Comparison of ENCODE assay signal across 17 cellular contexts in genomic region chr6:159875194-159875593, GRCh38. TPM values are rescaled to one million over a fixed set of nuclear protein-coding genes. Genes with fewer than 3 reads are reported as not detected.
A peak's percentile ranks its signal among the peaks of the same experiment; 100 is the strongest.
DNase-seq lines count a peak whose midpoint lies in the region; ATAC-seq, FAIRE-seq and TF ChIP-seq lines count a peak whose summit lies in the region.
"Had no signal": no experiment of that assay in that cellular context is flagged by ENCODE, and none has a peak within 500 bp of the region (broad histone marks: within the 10 kb centered on the region; RNA-seq: fewer than 3 reads in every experiment).

No MANE protein-coding gene starts in this region.

- H3K4me1 ChIP-seq in BLaER1 treated with 17β-estradiol and CSF1 and Interleukin-3, amounts not matched to agents 10 nM and 100 nM = peaks cover 0 to 25% (median 19%) of the 10 kb centered on the region in 10 experiments; a peak in 16 of 20 replicates
- H3K4me1 ChIP-seq in Karpas-422 (ENCODE audit: low read length) = peaks cover 15% of the 10 kb centered on the region
- H3K4me1 ChIP-seq in K562 (replicated peaks in 1 of 2; ENCODE audit: control insufficient read depth in 2 of 2, insufficient read depth in 2 of 2, low read length in 2 of 2) = no peaks in the 10 kb centered on the region
- H3K4me1 ChIP-seq in sigmoid colon = no peaks in the 10 kb centered on the region
- H3K4me1 ChIP-seq: gastrocnemius medialis, SJSA1 had no signal

- DNase-seq in Karpas-422 (peak; percentile 75), K562 (ENCODE audit: extremely low read depth in 1 of 4, low spot score in 3 of 4) (no peak), D721Med (ENCODE audit: insufficient read length, low spot score) (no peak), NCI-H187 (lab: John Stamatoyannopoulos, UW) (no peak), GM19240 (ENCODE audit: insufficient read length, low spot score) (no peak), sigmoid colon (no peak)
- DNase-seq: gastrocnemius medialis, KBM-7 had no signal

- CTCF ChIA-PET in K562 (lab: Yijun Ruan, JAX; ENCODE audit: low intra/inter-chr PET ratio) = no interaction called here

- H3K79me2 ChIP-seq in Karpas-422 (ENCODE audit: low read length) (no peaks in the 10 kb centered on the region), K562 (ENCODE audit: control insufficient read depth, insufficient read depth, low read length) (no peaks in the 10 kb centered on the region)

- peak overlapping the region in 9 of 11 experiments; percentile 32 to 75 (median 63); a peak in 18 of 22 replicates for H3K4me2 ChIP-seq in BLaER1 treated with 17β-estradiol and CSF1 and Interleukin-3, amounts not matched to agents 10 nM and 100 nM
- peak overlapping the region; percentile 35 for H3K4me2 ChIP-seq in Karpas-422 (ENCODE audit: low read depth, low read length, poor library complexity, severe bottlenecking)
- no peak overlapping the region for H3K4me2 ChIP-seq in K562 (ENCODE audit: insufficient read depth, low read length)
- H3K4me2 ChIP-seq: smooth muscle cell had no signal

- H3K27me3 ChIP-seq in BLaER1 treated with 17β-estradiol and CSF1 and Interleukin-3, amounts not matched to agents 10 nM and 100 nM = no peaks in the 10 kb centered on the region
- H3K27me3 ChIP-seq in Karpas-422 (ENCODE audit: low read length) (no peaks in the 10 kb centered on the region; the same call in 1 of the 2 replicates), K562 (ENCODE audit: control insufficient read depth in 2 of 2, insufficient read depth in 2 of 2, low read length in 2 of 2) (peaks cover 20 to 56% of the 10 kb centered on the region in 2 experiments; a peak in 4 of 5 replicates), sigmoid colon (no peaks in the 10 kb centered on the region)
- H3K27me3 ChIP-seq: gastrocnemius medialis, SJSA1 had no signal

- no peaks in the 10 kb centered on the region for H4K20me1 ChIP-seq in BLaER1 treated with 17β-estradiol and CSF1 and Interleukin-3, amounts not matched to agents 10 nM and 100 nM
- H4K20me1 ChIP-seq in Karpas-422 (ENCODE audit: insufficient read depth, low read depth, low read length) (0 out of 2 replicates have a peak, but pooled peaks cover 5% of the 10 kb centered on the region), K562 (replicated peaks; ENCODE audit: control insufficient read depth, insufficient read depth, low read length) (no peaks in the 10 kb centered on the region)

- no peak overlapping the region for H3K9ac ChIP-seq in BLaER1 treated with 17β-estradiol and CSF1 and Interleukin-3, amounts not matched to agents 10 nM and 100 nM
- H3K9ac ChIP-seq in Karpas-422 (ENCODE audit: low read length) (no peak overlapping the region), K562 (ENCODE audit: insufficient read depth in 1 of 2, low read depth in 2 of 2, low read length in 2 of 2) (no peak overlapping the region)

- BruUV-seq in K562 (replicated peaks; lab: Mats Ljungman, UMichigan) = no TSS peak

- TF ChIP-seq EP300 in K562 (IDR thresholded peaks at IDR 0.05; ENCODE audit: low read length) = no peak
- no peak for TF ChIP-seq EP300 in sigmoid colon (IDR thresholded peaks at IDR 0.05)

- no peak for TF ChIP-seq RAD21 in K562 (CRISPR knock-in tag; conservative IDR thresholded peaks at IDR 0.05 in 1 of 2, IDR thresholded peaks at IDR 0.05 in 1 of 2)

- no peaks in the 10 kb centered on the region for H3K9me1 ChIP-seq in K562 (ENCODE audit: control insufficient read depth, insufficient read depth, low read length)

- intact Hi-C loops in K562 (cut with micrococcal nuclease) (no loop called here), sigmoid colon (cut with DNase I) (no loop called here)

- TF ChIP-seq POLR2A in K562 (conservative IDR thresholded peaks at IDR 0.05) = no peak
- TF ChIP-seq POLR2A in sigmoid colon (IDR thresholded peaks at IDR 0.05) = no peak

- FAIRE-seq in K562 (lab: Jason Lieb, UNC) (no peak), D721Med (lab: Jason Lieb, UNC) (no peak)
- FAIRE-seq: TTC549 had no signal

- no peaks in the 10 kb centered on the region; a peak in 1 of 22 replicates for H3K9me3 ChIP-seq in BLaER1 treated with 17β-estradiol and CSF1 and Interleukin-3, amounts not matched to agents 10 nM and 100 nM (replicated peaks in 1 of 11)
- no peaks in the 10 kb centered on the region for H3K9me3 ChIP-seq in Karpas-422 (ENCODE audit: low read length)
- H3K9me3 ChIP-seq in K562 (replicated peaks; ENCODE audit: control insufficient read depth, insufficient read depth, low read depth, low read length) = no peaks in the 10 kb centered on the region
- H3K9me3 ChIP-seq in sigmoid colon = no peaks in the 10 kb centered on the region
- H3K9me3 ChIP-seq: gastrocnemius medialis, mucosa of descending colon, SJSA1 had no signal

- TF ChIP-seq CTCF in K562 (IDR thresholded peaks at IDR 0.05 in 2 of 3, conservative IDR thresholded peaks at IDR 0.05 in 1 of 3; ENCODE audit: insufficient read depth in 2 of 3, low read depth in 1 of 3, low read length in 3 of 3) (no peak), D721Med (IDR thresholded peaks at IDR 0.05; ENCODE audit: insufficient read depth, missing control alignments) (no peak), sigmoid colon (IDR thresholded peaks at IDR 0.05) (no peak)

- H3K4me3 ChIP-seq in BLaER1 treated with 17β-estradiol and CSF1 and Interleukin-3, amounts not matched to agents 10 nM and 100 nM = no peak overlapping the region
- H3K4me3 ChIP-seq in Karpas-422 (ENCODE audit: low read length) (no peak overlapping the region), K562 (no peak overlapping the region), sigmoid colon (no peak overlapping the region)
- H3K4me3 ChIP-seq: gastrocnemius medialis, mucosa of descending colon, SJSA1, smooth muscle cell had no signal

- in situ Hi-C loops in K562 (cut with MboI) = no loop called here

- ATAC-seq in GM21619 (IDR thresholded peaks at IDR 0.05; ENCODE audit: unreplicated experiment) = peak; percentile 66
- peak; percentile 49; the same call in 2 of the 3 replicates for ATAC-seq in K562
- ATAC-seq: gastrocnemius medialis had no signal

- H3K9me2 ChIP-seq in Karpas-422 (replicated peaks; ENCODE audit: insufficient read depth, low read length) = no peaks in the 10 kb centered on the region

- H3K36me3 ChIP-seq in BLaER1 treated with 17β-estradiol and CSF1 and Interleukin-3, amounts not matched to agents 10 nM and 100 nM = no peaks in the 10 kb centered on the region
- H3K36me3 ChIP-seq in Karpas-422 (ENCODE audit: insufficient read depth, low read length) = no peaks in the 10 kb centered on the region
- H3K36me3 ChIP-seq in K562 (ENCODE audit: control insufficient read depth, insufficient read depth, low read length) = no peaks in the 10 kb centered on the region
- H3K36me3 ChIP-seq in sigmoid colon = no peaks in the 10 kb centered on the region
- H3K36me3 ChIP-seq: gastrocnemius medialis, SJSA1 had no signal

- POLR2A ChIA-PET in K562 (lab: Yijun Ruan, JAX) = no interaction called here

- no peak overlapping the region for H3K27ac ChIP-seq in BLaER1 treated with 17β-estradiol and CSF1 and Interleukin-3, amounts not matched to agents 10 nM and 100 nM
- H3K27ac ChIP-seq in Karpas-422 (ENCODE audit: low read length) = no peak overlapping the region
- no peak overlapping the region for H3K27ac ChIP-seq in K562 (ENCODE audit: extremely low read depth, low read depth, low read length)
- H3K27ac ChIP-seq in sigmoid colon = no peak overlapping the region
- H3K27ac ChIP-seq: gastrocnemius medialis, SJSA1 had no signal

- 0% methylated on average over 4 of the region's 4 CpGs for WGBS in K562 (ENCODE audit: insufficient coverage, low coverage, missing lambda C conversion rate)
- 75 to 91% methylated on average over 4 of the region's 4 CpGs for WGBS in sigmoid colon, 2 donors

- H2AFZ ChIP-seq in Karpas-422 (ENCODE audit: low read length) = no peak overlapping the region
- no peak overlapping the region for H2AFZ ChIP-seq in K562 (ENCODE audit: low read depth, low read length)

TF ChIP-seq in K562, 482 proteins besides CTCF, POLR2A, EP300 and RAD21 (continues in another document):
- TF ChIP-seq TFAP4 (CRISPR knock-in tag; IDR thresholded peaks at IDR 0.05; ENCODE audit: borderline replicate concordance) (no peak), PYGO2 (tag; IDR thresholded peaks at IDR 0.05) (no peak), ZNF282 (CRISPR knock-in tag; IDR thresholded peaks at IDR 0.05) (no peak)

RNA-seq across cellular contexts. Expression of gene MAS1, which starts 15.6 kb away (rescaled TPM):
- not detected in 2 replicates for total RNA-seq in Karpas-422 (2014; rRNA removed; shearing (Covaris generic); ENCODE audit: low replicate concordance)
- not detected in 2 replicates for total RNA-seq in K562 (2011; cell fraction: chromatin; rRNA removed; ENCODE audit: low replicate concordance)
- not detected in 2 replicates for total RNA-seq in K562 (2011; cell fraction: nucleolus; rRNA removed)
- not detected in 2 replicates for total RNA-seq in K562 (2011; cell fraction: nucleoplasm; rRNA removed)
- total RNA-seq in K562 (2014; rRNA removed) = not detected in 2 replicates
- total RNA-seq in K562 (2014; rRNA removed; fragmentation: Illumina TruSeq; extraction: Trizol) = not detected in 2 replicates
- not detected in 2 replicates for total RNA-seq in K562 (2015; rRNA removed; fragmentation: Illumina TruSeq; extraction: Trizol)
- total RNA-seq in K562 (2021) = not detected in 2 replicates
- polyA plus RNA-seq in K562 (2011; rRNA removed) = not detected in 2 replicates
- polyA plus RNA-seq in K562 (2011; cell fraction: cytosol; rRNA removed) = not detected in 2 replicates
- polyA plus RNA-seq in K562 (2011; cell fraction: nucleus; rRNA removed) = not detected in 2 replicates
- polyA plus RNA-seq in K562 (2012) = not detected in 2 replicates
- polyA plus RNA-seq in K562 (2014; fragmentation: Illumina TruSeq; extraction: Trizol) = not detected in 2 replicates
- not detected for polyA plus RNA-seq in K562 (2014; fragmentation: Nextera tagmentation; extraction: Ambion mirVana)
- not detected in 2 replicates for polyA plus RNA-seq in K562 (2014; rRNA removed)
- polyA minus RNA-seq in K562 (2011; rRNA and poly(A)+ RNA removed) = not detected in 2 replicates
- not detected in 2 replicates for polyA minus RNA-seq in K562 (2011; cell fraction: cytosol; rRNA and poly(A)+ RNA removed)
- polyA minus RNA-seq in K562 (2011; cell fraction: nucleus; rRNA and poly(A)+ RNA removed) = not detected in 2 replicates
- total RNA-seq in sigmoid colon = not detected
- polyA plus RNA-seq in sigmoid colon = under 1 TPM in 1 of 3 donors, not detected in 2; under 0.01 TPM
- total RNA-seq: chondrocyte, gastrocnemius medialis, kidney epithelial cell, mucosa of descending colon, osteocyte, SJSA1, smooth muscle cell had no signal
- polyA plus RNA-seq: smooth muscle cell had no signal
